Comparison of ENCODE assay signal across 8 cellular contexts in genomic region chr13:30307966-30308290, GRCh38. TPM values are rescaled to one million over a fixed set of nuclear protein-coding genes. Genes with fewer than 3 reads are reported as not detected.
DNase-seq lines count a peak whose midpoint lies in the region; ATAC-seq and TF ChIP-seq lines count a peak whose summit lies in the region.

No MANE protein-coding gene starts in this region.

- in situ Hi-C loops in GM13977 (cut with MboI; ENCODE audit: low pct_unique_long_range_greater_than_20kb, low sequenced_read_pairs, unreplicated experiment) = no loop called here

- peaks cover 7% of the 10 kb centered on the region for H3K36me3 Mint-ChIP-seq in activated CD8-positive, alpha-beta T cell treated with anti-CD3 and anti-CD28 coated beads, Interleukin-2, amount 10 ng/mL, durations not matched to agents 7 days and 5 days (ENCODE audit: low read depth)

- H3K9me3 ChIP-seq in iPS-18c (ENCODE audit: control insufficient read depth, insufficient read depth, low read length) (no peaks in the 10 kb centered on the region), stomach smooth muscle (ENCODE audit: control insufficient read depth in 2 of 2, low read length in 2 of 2) (no peaks in the 10 kb centered on the region)

- CTCF ChIA-PET in activated CD8-positive, alpha-beta T cell treated with anti-CD3 and anti-CD28 coated beads, Interleukin-2, amount 10 ng/mL, durations not matched to agents 7 days and 5 days (lab: Charles Lee) = interaction anchor here (0.8 to 5.5 kb wide), 5 partner anchors 37 to 265 kb away, joined by 3 to 29 read pairs (median 3); no protein-coding TSS in a partner anchor

- H3K27ac ChIP-seq in stomach smooth muscle (ENCODE audit: low read length) (peak overlapping the region; percentile 79), foreskin keratinocyte (no peak overlapping the region)

- DNase-seq in NCI-H2227 treated with DMSO at 0.1 percent for 48 hours (lab: John Stamatoyannopoulos, UW) (peak; percentile 14), NCI-H2227 (lab: John Stamatoyannopoulos, UW; ENCODE audit: unreplicated experiment) (no peak), GM13977 (ENCODE audit: low spot score) (no peak), foreskin keratinocyte (no peak), NAMALWA (ENCODE audit: low spot score) (no peak)
- DNase-seq in activated CD8-positive, alpha-beta T cell treated with anti-CD3 and anti-CD28 coated beads, Interleukin-2, amount 10 ng/mL, durations not matched to agents 7 days and 5 days = no peak

- H3K4me1 ChIP-seq in stomach smooth muscle (ENCODE audit: control insufficient read depth, insufficient read depth, low read length) (peaks cover 8% of the 10 kb centered on the region), foreskin keratinocyte (peaks cover 19% of the 10 kb centered on the region)

- no peaks in the 10 kb centered on the region for H3K9me3 Mint-ChIP-seq in activated CD8-positive, alpha-beta T cell treated with anti-CD3 and anti-CD28 coated beads, Interleukin-2, amount 10 ng/mL, durations not matched to agents 7 days and 5 days (ENCODE audit: insufficient read depth)

- POLR2A ChIA-PET in activated CD8-positive, alpha-beta T cell treated with anti-CD3 and anti-CD28 coated beads, Interleukin-2, amount 10 ng/mL, durations not matched to agents 7 days and 5 days (lab: Charles Lee) = interaction anchor here (0.6 to 1.7 kb wide), 6 partner anchors 67 to 160 kb away, joined by 3 to 4 read pairs (median 3); partner anchors contain the start of gene HMGB1

- H3K9ac ChIP-seq in stomach smooth muscle (ENCODE audit: low read length in 2 of 2) = peak overlapping the region; percentile 52 to 81

- peak overlapping the region; percentile 83 for H3K4me3 Mint-ChIP-seq in activated CD8-positive, alpha-beta T cell treated with anti-CD3 and anti-CD28 coated beads, Interleukin-2, amount 10 ng/mL, durations not matched to agents 7 days and 5 days

- no peaks in the 10 kb centered on the region for H3K27me3 Mint-ChIP-seq in activated CD8-positive, alpha-beta T cell treated with anti-CD3 and anti-CD28 coated beads, Interleukin-2, amount 10 ng/mL, durations not matched to agents 7 days and 5 days (ENCODE audit: low read depth)

- no peaks in the 10 kb centered on the region for H3K36me3 ChIP-seq in stomach smooth muscle (ENCODE audit: control insufficient read depth in 2 of 2, insufficient read depth in 2 of 2, low read length in 2 of 2)

- peaks cover 38% of the 10 kb centered on the region for H3K4me1 Mint-ChIP-seq in activated CD8-positive, alpha-beta T cell treated with anti-CD3 and anti-CD28 coated beads, Interleukin-2, amount 10 ng/mL, durations not matched to agents 7 days and 5 days (ENCODE audit: low read depth)

- no peak for ATAC-seq in activated CD8-positive, alpha-beta T cell treated with anti-CD3 and anti-CD28 coated beads, Interleukin-2, amount 10 ng/mL, durations not matched to agents 7 days and 5 days
- ATAC-seq in foreskin keratinocyte = no peak

- H3K27ac Mint-ChIP-seq in activated CD8-positive, alpha-beta T cell treated with anti-CD3 and anti-CD28 coated beads, Interleukin-2, amount 10 ng/mL, durations not matched to agents 7 days and 5 days = peak overlapping the region; percentile 40

- TF ChIP-seq CTCF in GM13977 (IDR thresholded peaks at IDR 0.05; ENCODE audit: extremely low read depth, insufficient read depth, missing control alignments) (no peak), foreskin keratinocyte (conservative IDR thresholded peaks at IDR 0.05) (no peak)

- peak overlapping the region; percentile 92 for H3K4me3 ChIP-seq in iPS-18c (ENCODE audit: insufficient read depth, low read depth, low read length)
- H3K4me3 ChIP-seq in stomach smooth muscle (ENCODE audit: low read length in 2 of 2) = peak overlapping the region; percentile 90 to 93

- H3K27me3 ChIP-seq in stomach smooth muscle (ENCODE audit: control insufficient read depth in 1 of 2, insufficient read depth in 2 of 2, low read length in 2 of 2) (no peaks in the 10 kb centered on the region), foreskin keratinocyte (no peaks in the 10 kb centered on the region)

RNA-seq across cellular contexts. Expression of gene KATNAL1, which starts 0.6 kb away (rescaled TPM):
- 10 to 100 TPM; 29.4 to 30.4 TPM for total RNA-seq in activated CD8-positive, alpha-beta T cell treated with anti-CD3 and anti-CD28 coated beads, Interleukin-2, amount 10 ng/mL, durations not matched to agents 7 days and 5 days
- 16.2 and 17.7 TPM in 2 replicates for total RNA-seq in foreskin keratinocyte
- 3.7 and 4.1 TPM in 2 replicates for polyA plus RNA-seq in foreskin keratinocyte
